ENCODE assay signal across 1 cellular context in genomic region chr12:39442895-39443703, GRCh38.
A peak's percentile ranks its signal among the peaks of the same experiment; 100 is the strongest.
TF ChIP-seq lines count a peak whose summit lies in the region.

A gene with protein sequence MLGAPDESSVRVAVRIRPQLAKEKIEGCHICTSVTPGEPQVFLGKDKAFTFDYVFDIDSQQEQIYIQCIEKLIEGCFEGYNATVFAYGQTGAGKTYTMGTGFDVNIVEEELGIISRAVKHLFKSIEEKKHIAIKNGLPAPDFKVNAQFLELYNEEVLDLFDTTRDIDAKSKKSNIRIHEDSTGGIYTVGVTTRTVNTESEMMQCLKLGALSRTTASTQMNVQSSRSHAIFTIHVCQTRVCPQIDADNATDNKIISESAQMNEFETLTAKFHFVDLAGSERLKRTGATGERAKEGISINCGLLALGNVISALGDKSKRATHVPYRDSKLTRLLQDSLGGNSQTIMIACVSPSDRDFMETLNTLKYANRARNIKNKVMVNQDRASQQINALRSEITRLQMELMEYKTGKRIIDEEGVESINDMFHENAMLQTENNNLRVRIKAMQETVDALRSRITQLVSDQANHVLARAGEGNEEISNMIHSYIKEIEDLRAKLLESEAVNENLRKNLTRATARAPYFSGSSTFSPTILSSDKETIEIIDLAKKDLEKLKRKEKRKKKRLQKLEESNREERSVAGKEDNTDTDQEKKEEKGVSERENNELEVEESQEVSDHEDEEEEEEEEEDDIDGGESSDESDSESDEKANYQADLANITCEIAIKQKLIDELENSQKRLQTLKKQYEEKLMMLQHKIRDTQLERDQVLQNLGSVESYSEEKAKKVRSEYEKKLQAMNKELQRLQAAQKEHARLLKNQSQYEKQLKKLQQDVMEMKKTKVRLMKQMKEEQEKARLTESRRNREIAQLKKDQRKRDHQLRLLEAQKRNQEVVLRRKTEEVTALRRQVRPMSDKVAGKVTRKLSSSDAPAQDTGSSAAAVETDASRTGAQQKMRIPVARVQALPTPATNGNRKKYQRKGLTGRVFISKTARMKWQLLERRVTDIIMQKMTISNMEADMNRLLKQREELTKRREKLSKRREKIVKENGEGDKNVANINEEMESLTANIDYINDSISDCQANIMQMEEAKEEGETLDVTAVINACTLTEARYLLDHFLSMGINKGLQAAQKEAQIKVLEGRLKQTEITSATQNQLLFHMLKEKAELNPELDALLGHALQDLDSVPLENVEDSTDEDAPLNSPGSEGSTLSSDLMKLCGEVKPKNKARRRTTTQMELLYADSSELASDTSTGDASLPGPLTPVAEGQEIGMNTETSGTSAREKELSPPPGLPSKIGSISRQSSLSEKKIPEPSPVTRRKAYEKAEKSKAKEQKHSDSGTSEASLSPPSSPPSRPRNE (N-terminal part only) (minus strand): TSS chr12:39443120. CDS start chr12:39442970, 150 bp downstream.

TF ChIP-seq in K562, 482 proteins besides CTCF, POLR2A, EP300 and RAD21 (continued from another document and continues in another):
- TF ChIP-seq TCF15 (CRISPR knock-in tag; IDR thresholded peaks at IDR 0.05) (no peak), ZNF586 (CRISPR knock-in tag; conservative IDR thresholded peaks at IDR 0.05) (no peak), HNRNPUL1 (IDR thresholded peaks at IDR 0.05; ENCODE audit: low read length) (no peak), TARDBP (IDR thresholded peaks at IDR 0.05) (no peak), CREM (IDR thresholded peaks at IDR 0.05; ENCODE audit: low read depth) (peak; percentile 67), ZC3H4 (CRISPR knock-in tag; IDR thresholded peaks at IDR 0.05; ENCODE audit: borderline replicate concordance) (0 out of 2 replicates have a peak, but pooled peaks have one; percentile 36), KLF16 (IDR thresholded peaks at IDR 0.05) (no peak), TFAM (CRISPR knock-in tag; conservative IDR thresholded peaks at IDR 0.05) (no peak), ZNF197 (CRISPR knock-in tag; IDR thresholded peaks at IDR 0.05; ENCODE audit: low read depth) (no peak), NR3C1 (CRISPR knock-in tag; IDR thresholded peaks at IDR 0.05) (no peak), RFX5 (IDR thresholded peaks at IDR 0.05; ENCODE audit: low read depth, low read length) (no peak), PHF21A (IDR thresholded peaks at IDR 0.05; ENCODE audit: borderline replicate concordance, low read depth) (no peak), IRF2 (CRISPR knock-in tag; IDR thresholded peaks at IDR 0.05) (no peak), MEF2A (IDR thresholded peaks at IDR 0.05; ENCODE audit: control insufficient read depth, low read depth, low read length) (no peak), MXD1 (CRISPR knock-in tag; IDR thresholded peaks at IDR 0.05; ENCODE audit: borderline replicate concordance, poor library complexity, severe bottlenecking) (no peak), SLC30A9 (CRISPR knock-in tag; IDR thresholded peaks at IDR 0.05) (no peak), ELF1 (tag; IDR thresholded peaks at IDR 0.05) (no peak), RHOXF2B (CRISPR knock-in tag; conservative IDR thresholded peaks at IDR 0.05) (no peak), ETS2 (tag; IDR thresholded peaks at IDR 0.05; ENCODE audit: borderline replicate concordance, poor library complexity, severe bottlenecking) (no peak), RBM25 (IDR thresholded peaks at IDR 0.05; ENCODE audit: low read depth, low read length, severe bottlenecking) (no peak), HIVEP1 (CRISPR knock-in tag; IDR thresholded peaks at IDR 0.05) (no peak), ZKSCAN1 (IDR thresholded peaks at IDR 0.05; ENCODE audit: low read depth, low read length) (no peak), JUNB (CRISPR knock-in tag; conservative IDR thresholded peaks at IDR 0.05) (0 out of 2 replicates have a peak, but pooled peaks have one; percentile 26), ZNF3 (CRISPR knock-in tag; IDR thresholded peaks at IDR 0.05) (no peak), TEAD1 (CRISPR knock-in tag; IDR thresholded peaks at IDR 0.05) (no peak)
- TF ChIP-seq, protein P1, sequence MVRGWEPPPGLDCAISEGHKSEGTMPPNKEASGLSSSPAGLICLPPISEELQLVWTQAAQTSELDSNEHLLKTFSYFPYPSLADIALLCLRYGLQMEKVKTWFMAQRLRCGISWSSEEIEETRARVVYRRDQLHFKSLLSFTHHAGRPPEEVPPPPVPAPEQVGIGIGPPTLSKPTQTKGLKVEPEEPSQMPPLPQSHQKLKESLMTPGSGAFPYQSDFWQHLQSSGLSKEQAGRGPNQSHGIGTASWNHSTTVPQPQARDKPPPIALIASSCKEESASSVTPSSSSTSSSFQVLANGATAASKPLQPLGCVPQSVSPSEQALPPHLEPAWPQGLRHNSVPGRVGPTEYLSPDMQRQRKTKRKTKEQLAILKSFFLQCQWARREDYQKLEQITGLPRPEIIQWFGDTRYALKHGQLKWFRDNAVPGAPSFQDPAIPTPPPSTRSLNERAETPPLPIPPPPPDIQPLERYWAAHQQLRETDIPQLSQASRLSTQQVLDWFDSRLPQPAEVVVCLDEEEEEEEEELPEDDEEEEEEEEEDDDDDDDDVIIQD (CRISPR knock-in tag; IDR thresholded peaks at IDR 0.05): 0 out of 2 replicates have a peak, but pooled peaks have one; percentile 2
- TF ChIP-seq, protein P2, sequence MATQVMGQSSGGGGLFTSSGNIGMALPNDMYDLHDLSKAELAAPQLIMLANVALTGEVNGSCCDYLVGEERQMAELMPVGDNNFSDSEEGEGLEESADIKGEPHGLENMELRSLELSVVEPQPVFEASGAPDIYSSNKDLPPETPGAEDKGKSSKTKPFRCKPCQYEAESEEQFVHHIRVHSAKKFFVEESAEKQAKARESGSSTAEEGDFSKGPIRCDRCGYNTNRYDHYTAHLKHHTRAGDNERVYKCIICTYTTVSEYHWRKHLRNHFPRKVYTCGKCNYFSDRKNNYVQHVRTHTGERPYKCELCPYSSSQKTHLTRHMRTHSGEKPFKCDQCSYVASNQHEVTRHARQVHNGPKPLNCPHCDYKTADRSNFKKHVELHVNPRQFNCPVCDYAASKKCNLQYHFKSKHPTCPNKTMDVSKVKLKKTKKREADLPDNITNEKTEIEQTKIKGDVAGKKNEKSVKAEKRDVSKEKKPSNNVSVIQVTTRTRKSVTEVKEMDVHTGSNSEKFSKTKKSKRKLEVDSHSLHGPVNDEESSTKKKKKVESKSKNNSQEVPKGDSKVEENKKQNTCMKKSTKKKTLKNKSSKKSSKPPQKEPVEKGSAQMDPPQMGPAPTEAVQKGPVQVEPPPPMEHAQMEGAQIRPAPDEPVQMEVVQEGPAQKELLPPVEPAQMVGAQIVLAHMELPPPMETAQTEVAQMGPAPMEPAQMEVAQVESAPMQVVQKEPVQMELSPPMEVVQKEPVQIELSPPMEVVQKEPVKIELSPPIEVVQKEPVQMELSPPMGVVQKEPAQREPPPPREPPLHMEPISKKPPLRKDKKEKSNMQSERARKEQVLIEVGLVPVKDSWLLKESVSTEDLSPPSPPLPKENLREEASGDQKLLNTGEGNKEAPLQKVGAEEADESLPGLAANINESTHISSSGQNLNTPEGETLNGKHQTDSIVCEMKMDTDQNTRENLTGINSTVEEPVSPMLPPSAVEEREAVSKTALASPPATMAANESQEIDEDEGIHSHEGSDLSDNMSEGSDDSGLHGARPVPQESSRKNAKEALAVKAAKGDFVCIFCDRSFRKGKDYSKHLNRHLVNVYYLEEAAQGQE (CRISPR knock-in tag; IDR thresholded peaks at IDR 0.05; ENCODE audit: low read depth): no peak
- TF ChIP-seq, protein P3, sequence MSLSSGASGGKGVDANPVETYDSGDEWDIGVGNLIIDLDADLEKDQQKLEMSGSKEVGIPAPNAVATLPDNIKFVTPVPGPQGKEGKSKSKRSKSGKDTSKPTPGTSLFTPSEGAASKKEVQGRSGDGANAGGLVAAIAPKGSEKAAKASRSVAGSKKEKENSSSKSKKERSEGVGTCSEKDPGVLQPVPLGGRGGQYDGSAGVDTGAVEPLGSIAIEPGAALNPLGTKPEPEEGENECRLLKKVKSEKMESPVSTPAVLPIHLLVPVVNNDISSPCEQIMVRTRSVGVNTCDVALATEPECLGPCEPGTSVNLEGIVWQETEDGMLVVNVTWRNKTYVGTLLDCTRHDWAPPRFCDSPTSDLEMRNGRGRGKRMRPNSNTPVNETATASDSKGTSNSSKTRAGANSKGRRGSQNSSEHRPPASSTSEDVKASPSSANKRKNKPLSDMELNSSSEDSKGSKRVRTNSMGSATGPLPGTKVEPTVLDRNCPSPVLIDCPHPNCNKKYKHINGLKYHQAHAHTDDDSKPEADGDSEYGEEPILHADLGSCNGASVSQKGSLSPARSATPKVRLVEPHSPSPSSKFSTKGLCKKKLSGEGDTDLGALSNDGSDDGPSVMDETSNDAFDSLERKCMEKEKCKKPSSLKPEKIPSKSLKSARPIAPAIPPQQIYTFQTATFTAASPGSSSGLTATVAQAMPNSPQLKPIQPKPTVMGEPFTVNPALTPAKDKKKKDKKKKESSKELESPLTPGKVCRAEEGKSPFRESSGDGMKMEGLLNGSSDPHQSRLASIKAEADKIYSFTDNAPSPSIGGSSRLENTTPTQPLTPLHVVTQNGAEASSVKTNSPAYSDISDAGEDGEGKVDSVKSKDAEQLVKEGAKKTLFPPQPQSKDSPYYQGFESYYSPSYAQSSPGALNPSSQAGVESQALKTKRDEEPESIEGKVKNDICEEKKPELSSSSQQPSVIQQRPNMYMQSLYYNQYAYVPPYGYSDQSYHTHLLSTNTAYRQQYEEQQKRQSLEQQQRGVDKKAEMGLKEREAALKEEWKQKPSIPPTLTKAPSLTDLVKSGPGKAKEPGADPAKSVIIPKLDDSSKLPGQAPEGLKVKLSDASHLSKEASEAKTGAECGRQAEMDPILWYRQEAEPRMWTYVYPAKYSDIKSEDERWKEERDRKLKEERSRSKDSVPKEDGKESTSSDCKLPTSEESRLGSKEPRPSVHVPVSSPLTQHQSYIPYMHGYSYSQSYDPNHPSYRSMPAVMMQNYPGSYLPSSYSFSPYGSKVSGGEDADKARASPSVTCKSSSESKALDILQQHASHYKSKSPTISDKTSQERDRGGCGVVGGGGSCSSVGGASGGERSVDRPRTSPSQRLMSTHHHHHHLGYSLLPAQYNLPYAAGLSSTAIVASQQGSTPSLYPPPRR (CRISPR knock-in tag; IDR thresholded peaks at IDR 0.05; ENCODE audit: borderline replicate concordance): no peak
- TF ChIP-seq, protein P4, sequence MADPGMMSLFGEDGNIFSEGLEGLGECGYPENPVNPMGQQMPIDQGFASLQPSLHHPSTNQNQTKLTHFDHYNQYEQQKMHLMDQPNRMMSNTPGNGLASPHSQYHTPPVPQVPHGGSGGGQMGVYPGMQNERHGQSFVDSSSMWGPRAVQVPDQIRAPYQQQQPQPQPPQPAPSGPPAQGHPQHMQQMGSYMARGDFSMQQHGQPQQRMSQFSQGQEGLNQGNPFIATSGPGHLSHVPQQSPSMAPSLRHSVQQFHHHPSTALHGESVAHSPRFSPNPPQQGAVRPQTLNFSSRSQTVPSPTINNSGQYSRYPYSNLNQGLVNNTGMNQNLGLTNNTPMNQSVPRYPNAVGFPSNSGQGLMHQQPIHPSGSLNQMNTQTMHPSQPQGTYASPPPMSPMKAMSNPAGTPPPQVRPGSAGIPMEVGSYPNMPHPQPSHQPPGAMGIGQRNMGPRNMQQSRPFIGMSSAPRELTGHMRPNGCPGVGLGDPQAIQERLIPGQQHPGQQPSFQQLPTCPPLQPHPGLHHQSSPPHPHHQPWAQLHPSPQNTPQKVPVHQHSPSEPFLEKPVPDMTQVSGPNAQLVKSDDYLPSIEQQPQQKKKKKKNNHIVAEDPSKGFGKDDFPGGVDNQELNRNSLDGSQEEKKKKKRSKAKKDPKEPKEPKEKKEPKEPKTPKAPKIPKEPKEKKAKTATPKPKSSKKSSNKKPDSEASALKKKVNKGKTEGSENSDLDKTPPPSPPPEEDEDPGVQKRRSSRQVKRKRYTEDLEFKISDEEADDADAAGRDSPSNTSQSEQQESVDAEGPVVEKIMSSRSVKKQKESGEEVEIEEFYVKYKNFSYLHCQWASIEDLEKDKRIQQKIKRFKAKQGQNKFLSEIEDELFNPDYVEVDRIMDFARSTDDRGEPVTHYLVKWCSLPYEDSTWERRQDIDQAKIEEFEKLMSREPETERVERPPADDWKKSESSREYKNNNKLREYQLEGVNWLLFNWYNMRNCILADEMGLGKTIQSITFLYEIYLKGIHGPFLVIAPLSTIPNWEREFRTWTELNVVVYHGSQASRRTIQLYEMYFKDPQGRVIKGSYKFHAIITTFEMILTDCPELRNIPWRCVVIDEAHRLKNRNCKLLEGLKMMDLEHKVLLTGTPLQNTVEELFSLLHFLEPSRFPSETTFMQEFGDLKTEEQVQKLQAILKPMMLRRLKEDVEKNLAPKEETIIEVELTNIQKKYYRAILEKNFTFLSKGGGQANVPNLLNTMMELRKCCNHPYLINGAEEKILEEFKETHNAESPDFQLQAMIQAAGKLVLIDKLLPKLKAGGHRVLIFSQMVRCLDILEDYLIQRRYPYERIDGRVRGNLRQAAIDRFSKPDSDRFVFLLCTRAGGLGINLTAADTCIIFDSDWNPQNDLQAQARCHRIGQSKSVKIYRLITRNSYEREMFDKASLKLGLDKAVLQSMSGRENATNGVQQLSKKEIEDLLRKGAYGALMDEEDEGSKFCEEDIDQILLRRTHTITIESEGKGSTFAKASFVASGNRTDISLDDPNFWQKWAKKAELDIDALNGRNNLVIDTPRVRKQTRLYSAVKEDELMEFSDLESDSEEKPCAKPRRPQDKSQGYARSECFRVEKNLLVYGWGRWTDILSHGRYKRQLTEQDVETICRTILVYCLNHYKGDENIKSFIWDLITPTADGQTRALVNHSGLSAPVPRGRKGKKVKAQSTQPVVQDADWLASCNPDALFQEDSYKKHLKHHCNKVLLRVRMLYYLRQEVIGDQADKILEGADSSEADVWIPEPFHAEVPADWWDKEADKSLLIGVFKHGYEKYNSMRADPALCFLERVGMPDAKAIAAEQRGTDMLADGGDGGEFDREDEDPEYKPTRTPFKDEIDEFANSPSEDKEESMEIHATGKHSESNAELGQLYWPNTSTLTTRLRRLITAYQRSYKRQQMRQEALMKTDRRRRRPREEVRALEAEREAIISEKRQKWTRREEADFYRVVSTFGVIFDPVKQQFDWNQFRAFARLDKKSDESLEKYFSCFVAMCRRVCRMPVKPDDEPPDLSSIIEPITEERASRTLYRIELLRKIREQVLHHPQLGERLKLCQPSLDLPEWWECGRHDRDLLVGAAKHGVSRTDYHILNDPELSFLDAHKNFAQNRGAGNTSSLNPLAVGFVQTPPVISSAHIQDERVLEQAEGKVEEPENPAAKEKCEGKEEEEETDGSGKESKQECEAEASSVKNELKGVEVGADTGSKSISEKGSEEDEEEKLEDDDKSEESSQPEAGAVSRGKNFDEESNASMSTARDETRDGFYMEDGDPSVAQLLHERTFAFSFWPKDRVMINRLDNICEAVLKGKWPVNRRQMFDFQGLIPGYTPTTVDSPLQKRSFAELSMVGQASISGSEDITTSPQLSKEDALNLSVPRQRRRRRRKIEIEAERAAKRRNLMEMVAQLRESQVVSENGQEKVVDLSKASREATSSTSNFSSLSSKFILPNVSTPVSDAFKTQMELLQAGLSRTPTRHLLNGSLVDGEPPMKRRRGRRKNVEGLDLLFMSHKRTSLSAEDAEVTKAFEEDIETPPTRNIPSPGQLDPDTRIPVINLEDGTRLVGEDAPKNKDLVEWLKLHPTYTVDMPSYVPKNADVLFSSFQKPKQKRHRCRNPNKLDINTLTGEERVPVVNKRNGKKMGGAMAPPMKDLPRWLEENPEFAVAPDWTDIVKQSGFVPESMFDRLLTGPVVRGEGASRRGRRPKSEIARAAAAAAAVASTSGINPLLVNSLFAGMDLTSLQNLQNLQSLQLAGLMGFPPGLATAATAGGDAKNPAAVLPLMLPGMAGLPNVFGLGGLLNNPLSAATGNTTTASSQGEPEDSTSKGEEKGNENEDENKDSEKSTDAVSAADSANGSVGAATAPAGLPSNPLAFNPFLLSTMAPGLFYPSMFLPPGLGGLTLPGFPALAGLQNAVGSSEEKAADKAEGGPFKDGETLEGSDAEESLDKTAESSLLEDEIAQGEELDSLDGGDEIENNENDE (IDR thresholded peaks at IDR 0.05; ENCODE audit: low read depth, low read length): no peak
